ENCODE assay signal across 12 cellular contexts in genomic region chr1:154589780-154590179, GRCh38.
DNase-seq lines count a peak whose midpoint lies in the region; ATAC-seq and TF ChIP-seq lines count a peak whose summit lies in the region.
"Had no signal": no experiment of that assay in that cellular context is flagged by ENCODE, and none has a peak within 500 bp of the region (broad histone marks: within the 10 kb centered on the region; RNA-seq: fewer than 3 reads in every experiment).

No MANE protein-coding gene starts in this region.

- H3K27ac Mint-ChIP-seq in stimulated activated naive CD8-positive, alpha-beta T cell treated with anti-CD3 and anti-CD28 coated beads, Interleukin-15, amount 100 ng/mL, for 72 hours: peak overlapping the region in 1 of 2 donors; percentile 69
- peak overlapping the region; percentile 58 for H3K27ac Mint-ChIP-seq in activated naive CD8-positive, alpha-beta T cell

- no peak for DNase-seq in stimulated activated naive CD8-positive, alpha-beta T cell treated with anti-CD3 and anti-CD28 coated beads, Interleukin-15, Interleukin-2, amounts not matched to agents 100 U/mL and 50 U/mL, for 24 hours
- DNase-seq in stimulated activated naive CD8-positive, alpha-beta T cell treated with anti-CD3 and anti-CD28 coated beads, Interleukin-15, amount 100 ng/mL, for 72 hours: no peak
- DNase-seq in iris pigment epithelial cell (ENCODE audit: low read depth): peak; percentile 68
- DNase-seq in hippocampal formation (lab: John Stamatoyannopoulos, UW): no peak
- no peak for DNase-seq in RWPE1 (ENCODE audit: low spot score)
- no peak for DNase-seq in NCI-H1105 treated with DMSO at 0.1 percent for 48 hours (lab: John Stamatoyannopoulos, UW)
- DNase-seq: AML-193, KG1, NCI-H1048, NCI-H1694, PC-3 had no signal

- POLR2A ChIA-PET in RWPE1 (lab: Yijun Ruan, JAX; ENCODE audit: low non-redundant PET): no interaction called here

- H3K4me3 Mint-ChIP-seq in stimulated activated naive CD8-positive, alpha-beta T cell treated with anti-CD3 and anti-CD28 coated beads, Interleukin-15, amount 100 ng/mL, for 72 hours: no peak overlapping the region
- no peak overlapping the region for H3K4me3 Mint-ChIP-seq in activated naive CD8-positive, alpha-beta T cell

- no peak for TF ChIP-seq CTCF in RWPE1 (conservative IDR thresholded peaks at IDR 0.05; ENCODE audit: low read depth)

- peaks cover 10% of the 10 kb centered on the region for H3K4me1 Mint-ChIP-seq in stimulated activated naive CD8-positive, alpha-beta T cell treated with anti-CD3 and anti-CD28 coated beads, Interleukin-15, amount 100 ng/mL, for 72 hours
- H3K4me1 Mint-ChIP-seq in activated naive CD8-positive, alpha-beta T cell (ENCODE audit: low read depth): peaks cover 7% of the 10 kb centered on the region

- H3K9me3 Mint-ChIP-seq in stimulated activated naive CD8-positive, alpha-beta T cell treated with anti-CD3 and anti-CD28 coated beads, Interleukin-15, amount 100 ng/mL, for 72 hours: no peaks in the 10 kb centered on the region
- H3K9me3 Mint-ChIP-seq in activated naive CD8-positive, alpha-beta T cell (ENCODE audit: low read depth): no peaks in the 10 kb centered on the region

- H3K27ac ChIP-seq in RWPE1: no peak overlapping the region

- H3K27me3 Mint-ChIP-seq in stimulated activated naive CD8-positive, alpha-beta T cell treated with anti-CD3 and anti-CD28 coated beads, Interleukin-15, amount 100 ng/mL, for 72 hours: no peaks in the 10 kb centered on the region
- no peaks in the 10 kb centered on the region for H3K27me3 Mint-ChIP-seq in activated naive CD8-positive, alpha-beta T cell

- H3K36me3 Mint-ChIP-seq in activated naive CD8-positive, alpha-beta T cell: peaks cover 10% of the 10 kb centered on the region

- peak; percentile 61 for ATAC-seq in stimulated activated naive CD8-positive, alpha-beta T cell treated with anti-CD3 and anti-CD28 coated beads, Interleukin-15, Interleukin-2, amounts not matched to agents 100 U/mL and 50 U/mL, for 24 hours
- no peak for ATAC-seq in stimulated activated naive CD8-positive, alpha-beta T cell treated with anti-CD3 and anti-CD28 coated beads, Interleukin-15, amount 100 ng/mL, for 72 hours
- ATAC-seq: PC-3 had no signal

- CTCF ChIA-PET in RWPE1 (lab: Yijun Ruan, JAX): interaction anchor here (0.5 kb wide), 1 partner anchor 56 kb away, joined by 3 read pairs; no protein-coding TSS in a partner anchor
